ENCODE assay signal across 11 cellular contexts in the genomic region with DNA sequence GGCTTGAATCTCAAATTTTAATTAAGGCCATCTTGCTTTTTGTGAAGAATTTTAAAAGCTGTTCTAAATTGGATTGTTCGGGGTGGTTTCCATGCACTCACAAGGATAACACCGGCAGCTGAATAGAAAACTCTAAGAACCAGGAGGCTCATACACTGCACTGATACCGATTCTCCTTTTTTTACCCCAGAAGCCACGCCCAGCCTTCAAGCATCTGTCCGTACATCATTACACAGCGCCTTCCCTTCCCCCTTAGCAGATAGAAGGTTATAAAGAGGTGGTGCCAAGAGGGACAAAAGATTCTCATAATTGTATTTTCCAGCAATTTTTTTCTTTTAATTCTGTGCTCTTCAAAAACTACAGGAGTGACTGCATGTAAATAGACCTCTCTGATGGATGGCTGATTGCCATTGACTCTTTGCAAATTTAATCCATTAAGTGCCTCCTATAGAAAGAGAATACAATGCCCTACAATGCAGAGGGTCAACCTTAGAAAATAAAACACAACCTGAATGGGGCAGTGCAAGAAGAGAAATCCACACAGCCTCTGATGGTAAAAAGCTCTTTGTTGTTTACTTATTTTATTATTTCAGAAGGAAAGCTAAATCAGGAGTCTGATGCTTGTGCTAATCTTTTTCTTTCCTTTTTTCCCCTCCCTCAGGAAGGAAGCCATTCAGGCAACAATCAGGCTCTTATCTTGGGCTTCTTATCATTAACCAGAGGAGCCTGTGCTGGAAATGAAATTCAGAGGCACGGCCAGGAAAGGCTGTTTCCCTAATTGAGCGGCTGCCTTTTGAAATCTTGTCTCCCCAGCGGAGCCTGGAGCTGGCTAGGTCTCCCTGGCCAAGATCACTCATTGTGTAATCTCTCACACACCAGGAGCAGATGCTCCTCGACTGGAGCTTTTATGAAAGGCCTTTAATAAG.
DNase-seq lines count a peak whose midpoint lies in the region; ATAC-seq and TF ChIP-seq lines count a peak whose summit lies in the region.
"Had no signal": no experiment of that assay in that cellular context is flagged by ENCODE, and none has a peak within 500 bp of the region (broad histone marks: within the 10 kb centered on the region; RNA-seq: fewer than 3 reads in every experiment).

No MANE protein-coding gene starts in this region.

- peaks cover 30% of the 10 kb centered on the region for H3K36me3 Mint-ChIP-seq in WTC11

- H3K4me3 ChIP-seq in stomach = no peak overlapping the region

- WGBS in stomach, 5 donors = 28 to 39% (median 33%) methylated on average over 10 of the region's 10 CpGs

- peaks cover 36% of the 10 kb centered on the region for H3K9me3 Mint-ChIP-seq in WTC11

- no peaks in the 10 kb centered on the region for H3K36me3 ChIP-seq in stomach

- peak overlapping the region in 3 of 5 donors; percentile 29 to 69 (median 52) for H3K27ac ChIP-seq in stomach

- peaks cover 17% of the 10 kb centered on the region for H3K4me1 Mint-ChIP-seq in WTC11

- peaks cover 0 to 26% (median 17%) of the 10 kb centered on the region in 4 donors for H3K4me1 ChIP-seq in stomach

- H3K27ac Mint-ChIP-seq in WTC11 = no peak overlapping the region

- CTCF ChIA-PET in WTC11 (lab: Charles Lee) = interaction anchor here (0.6 to 1.0 kb wide), 2 partner anchors 10 to 1263 kb away, joined by 3 to 6 read pairs; no protein-coding TSS in a partner anchor

- TF ChIP-seq EP300 in stomach (IDR thresholded peaks at IDR 0.05) = no peak

- H3K4me3 Mint-ChIP-seq in WTC11 = no peak overlapping the region

- POLR2A ChIA-PET in WTC11 (lab: Charles Lee) = no interaction called here

- 0 out of 2 replicates have a peak, but pooled peaks cover 4% of the 10 kb centered on the region for H3K27me3 Mint-ChIP-seq in WTC11 (ENCODE audit: low read depth)

- TF ChIP-seq POLR2A in stomach (IDR thresholded peaks at IDR 0.05) = no peak

- ATAC-seq in WTC11 = peak; percentile 72
- no peak for ATAC-seq in GM21515 (IDR thresholded peaks at IDR 0.05; ENCODE audit: unreplicated experiment)
- ATAC-seq: activated CD4-positive, CD25-positive, alpha-beta regulatory T cell treated with anti-CD3 and anti-CD28 coated beads, Interleukin-2, amount 50 U/mL, for 24 hours had no signal

- intact Hi-C loops in stomach (cut with DNase I; ENCODE audit: low total_unique reads) = no loop called here

- H3K27me3 ChIP-seq in stomach = no peaks in the 10 kb centered on the region

- TF ChIP-seq CTCF in WTC11 (IDR thresholded peaks at IDR 0.05) (no peak), stomach (IDR thresholded peaks at IDR 0.05) (no peak)

- DNase-seq in HuH-7 (ENCODE audit: low spot score) (peak; percentile 50), WTC11 (ENCODE audit: low spot score) (no peak), iPS-NIHi7 (ENCODE audit: extremely low spot score) (peak; percentile 54), stomach (peak; percentile 81), germinal center (ENCODE audit: low spot score) (no peak), NCI-H1048 (lab: John Stamatoyannopoulos, UW) (no peak), KBM-7 (no peak)
- DNase-seq: NCI-H2029 treated with DMSO at 0.1 percent for 48 hours; stimulated activated CD8-positive, alpha-beta memory T cell treated with anti-CD3 and anti-CD28 coated beads, Interleukin-4, amount 100 ng/mL, for 48 hours had no signal

- in situ Hi-C loops in KBM-7 (cut with MboI; ENCODE audit: low pct_unique_long_range_greater_than_20kb, low sequenced_read_pairs) = no loop called here

- H3K9me3 ChIP-seq in stomach = peaks cover 0 to 31% (median 20%) of the 10 kb centered on the region in 4 donors

TF ChIP-seq in WTC11, 78 proteins besides CTCF, POLR2A, EP300 and RAD21:
- TF ChIP-seq JUN (CRISPR knock-in tag; IDR thresholded peaks at IDR 0.05) = no peak
- TF ChIP-seq, protein P1, sequence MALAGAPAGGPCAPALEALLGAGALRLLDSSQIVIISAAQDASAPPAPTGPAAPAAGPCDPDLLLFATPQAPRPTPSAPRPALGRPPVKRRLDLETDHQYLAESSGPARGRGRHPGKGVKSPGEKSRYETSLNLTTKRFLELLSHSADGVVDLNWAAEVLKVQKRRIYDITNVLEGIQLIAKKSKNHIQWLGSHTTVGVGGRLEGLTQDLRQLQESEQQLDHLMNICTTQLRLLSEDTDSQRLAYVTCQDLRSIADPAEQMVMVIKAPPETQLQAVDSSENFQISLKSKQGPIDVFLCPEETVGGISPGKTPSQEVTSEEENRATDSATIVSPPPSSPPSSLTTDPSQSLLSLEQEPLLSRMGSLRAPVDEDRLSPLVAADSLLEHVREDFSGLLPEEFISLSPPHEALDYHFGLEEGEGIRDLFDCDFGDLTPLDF (CRISPR knock-in tag; IDR thresholded peaks at IDR 0.05) = no peak
- TF ChIP-seq, protein P2, sequence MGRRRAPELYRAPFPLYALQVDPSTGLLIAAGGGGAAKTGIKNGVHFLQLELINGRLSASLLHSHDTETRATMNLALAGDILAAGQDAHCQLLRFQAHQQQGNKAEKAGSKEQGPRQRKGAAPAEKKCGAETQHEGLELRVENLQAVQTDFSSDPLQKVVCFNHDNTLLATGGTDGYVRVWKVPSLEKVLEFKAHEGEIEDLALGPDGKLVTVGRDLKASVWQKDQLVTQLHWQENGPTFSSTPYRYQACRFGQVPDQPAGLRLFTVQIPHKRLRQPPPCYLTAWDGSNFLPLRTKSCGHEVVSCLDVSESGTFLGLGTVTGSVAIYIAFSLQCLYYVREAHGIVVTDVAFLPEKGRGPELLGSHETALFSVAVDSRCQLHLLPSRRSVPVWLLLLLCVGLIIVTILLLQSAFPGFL (CRISPR knock-in tag; IDR thresholded peaks at IDR 0.05; ENCODE audit: borderline replicate concordance) = no peak
- no peak for TF ChIP-seq ZNF671 (CRISPR knock-in tag; IDR thresholded peaks at IDR 0.05)
- no peak for TF ChIP-seq FOXK1 (CRISPR knock-in tag; IDR thresholded peaks at IDR 0.05)
- TF ChIP-seq, protein P3, sequence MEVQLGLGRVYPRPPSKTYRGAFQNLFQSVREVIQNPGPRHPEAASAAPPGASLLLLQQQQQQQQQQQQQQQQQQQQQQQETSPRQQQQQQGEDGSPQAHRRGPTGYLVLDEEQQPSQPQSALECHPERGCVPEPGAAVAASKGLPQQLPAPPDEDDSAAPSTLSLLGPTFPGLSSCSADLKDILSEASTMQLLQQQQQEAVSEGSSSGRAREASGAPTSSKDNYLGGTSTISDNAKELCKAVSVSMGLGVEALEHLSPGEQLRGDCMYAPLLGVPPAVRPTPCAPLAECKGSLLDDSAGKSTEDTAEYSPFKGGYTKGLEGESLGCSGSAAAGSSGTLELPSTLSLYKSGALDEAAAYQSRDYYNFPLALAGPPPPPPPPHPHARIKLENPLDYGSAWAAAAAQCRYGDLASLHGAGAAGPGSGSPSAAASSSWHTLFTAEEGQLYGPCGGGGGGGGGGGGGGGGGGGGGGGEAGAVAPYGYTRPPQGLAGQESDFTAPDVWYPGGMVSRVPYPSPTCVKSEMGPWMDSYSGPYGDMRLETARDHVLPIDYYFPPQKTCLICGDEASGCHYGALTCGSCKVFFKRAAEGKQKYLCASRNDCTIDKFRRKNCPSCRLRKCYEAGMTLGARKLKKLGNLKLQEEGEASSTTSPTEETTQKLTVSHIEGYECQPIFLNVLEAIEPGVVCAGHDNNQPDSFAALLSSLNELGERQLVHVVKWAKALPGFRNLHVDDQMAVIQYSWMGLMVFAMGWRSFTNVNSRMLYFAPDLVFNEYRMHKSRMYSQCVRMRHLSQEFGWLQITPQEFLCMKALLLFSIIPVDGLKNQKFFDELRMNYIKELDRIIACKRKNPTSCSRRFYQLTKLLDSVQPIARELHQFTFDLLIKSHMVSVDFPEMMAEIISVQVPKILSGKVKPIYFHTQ (CRISPR knock-in tag; IDR thresholded peaks at IDR 0.05) = no peak
- no peak for TF ChIP-seq CBFB (CRISPR knock-in tag; IDR thresholded peaks at IDR 0.05; ENCODE audit: low read depth)
- TF ChIP-seq, protein P4, sequence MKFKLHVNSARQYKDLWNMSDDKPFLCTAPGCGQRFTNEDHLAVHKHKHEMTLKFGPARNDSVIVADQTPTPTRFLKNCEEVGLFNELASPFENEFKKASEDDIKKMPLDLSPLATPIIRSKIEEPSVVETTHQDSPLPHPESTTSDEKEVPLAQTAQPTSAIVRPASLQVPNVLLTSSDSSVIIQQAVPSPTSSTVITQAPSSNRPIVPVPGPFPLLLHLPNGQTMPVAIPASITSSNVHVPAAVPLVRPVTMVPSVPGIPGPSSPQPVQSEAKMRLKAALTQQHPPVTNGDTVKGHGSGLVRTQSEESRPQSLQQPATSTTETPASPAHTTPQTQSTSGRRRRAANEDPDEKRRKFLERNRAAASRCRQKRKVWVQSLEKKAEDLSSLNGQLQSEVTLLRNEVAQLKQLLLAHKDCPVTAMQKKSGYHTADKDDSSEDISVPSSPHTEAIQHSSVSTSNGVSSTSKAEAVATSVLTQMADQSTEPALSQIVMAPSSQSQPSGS (CRISPR knock-in tag; IDR thresholded peaks at IDR 0.05; ENCODE audit: borderline replicate concordance, low read depth) = no peak
- TF ChIP-seq, protein P5, sequence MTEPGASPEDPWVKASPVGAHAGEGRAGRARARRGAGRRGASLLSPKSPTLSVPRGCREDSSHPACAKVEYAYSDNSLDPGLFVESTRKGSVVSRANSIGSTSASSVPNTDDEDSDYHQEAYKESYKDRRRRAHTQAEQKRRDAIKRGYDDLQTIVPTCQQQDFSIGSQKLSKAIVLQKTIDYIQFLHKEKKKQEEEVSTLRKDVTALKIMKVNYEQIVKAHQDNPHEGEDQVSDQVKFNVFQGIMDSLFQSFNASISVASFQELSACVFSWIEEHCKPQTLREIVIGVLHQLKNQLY (CRISPR knock-in tag; IDR thresholded peaks at IDR 0.05) = no peak
- no peak for TF ChIP-seq ZNF121 (CRISPR knock-in tag; IDR thresholded peaks at IDR 0.05)
TF ChIP-seq in WTC11: peak in this region for 0.

Comparison
In these comparisons a context has a peak if more than half of its experiments do, and no peak if none do; other contexts are left out.
1. DNase-seq: peak in HuH-7 (single experiment), iPS-NIHi7 (single experiment) and stomach (single experiment); none in WTC11 (single experiment), germinal center (single experiment), NCI-H1048 (single experiment) and KBM-7 (single experiment).